ENCODE assay signal across 2 cellular contexts in the genomic region with DNA sequence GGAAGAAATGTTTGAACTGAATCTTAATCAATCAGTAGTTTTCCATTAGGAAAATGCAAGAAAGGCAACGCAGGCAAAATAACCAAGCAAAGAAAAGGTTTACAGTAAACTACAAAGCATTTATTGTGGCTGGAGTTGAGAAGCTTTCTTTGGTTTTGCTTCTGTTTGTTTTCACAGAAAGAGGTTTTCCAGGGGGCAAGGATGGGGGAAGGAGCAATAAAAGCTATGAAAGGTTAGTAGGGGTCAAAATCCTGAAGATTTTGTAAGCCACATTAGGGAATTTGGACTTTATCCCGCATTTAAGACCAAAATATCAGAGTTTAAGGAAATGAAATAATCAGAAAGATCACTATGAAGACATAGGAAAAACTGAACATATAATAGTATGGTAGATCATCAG.
TF ChIP-seq lines count a peak whose summit lies in the region.

No MANE protein-coding gene starts in this region.

TF ChIP-seq in HepG2, 621 proteins besides CTCF, POLR2A, EP300 and RAD21:
- TF ChIP-seq RARA (CRISPR knock-in tag; IDR thresholded peaks at IDR 0.05), result 0 out of 2 replicates have a peak, but pooled peaks have one; percentile 20
- 0 out of 2 replicates have a peak, but pooled peaks have one; percentile 27 for TF ChIP-seq GATAD2A (CRISPR knock-in tag; IDR thresholded peaks at IDR 0.05)
- TF ChIP-seq ZNF570 (CRISPR knock-in tag; IDR thresholded peaks at IDR 0.05; ENCODE audit: borderline replicate concordance), result no peak
- no peak for TF ChIP-seq BRCA1 (CRISPR knock-in tag; IDR thresholded peaks at IDR 0.05)
- TF ChIP-seq REL (CRISPR knock-in tag; conservative IDR thresholded peaks at IDR 0.05), result no peak
- 0 out of 2 replicates have a peak, but pooled peaks have one; percentile 21 for TF ChIP-seq NR2F6 (IDR thresholded peaks at IDR 0.05)
- TF ChIP-seq NR2F6 (CRISPR knock-in tag; IDR thresholded peaks at IDR 0.05), result no peak
- no peak for TF ChIP-seq CEBPB (IDR thresholded peaks at IDR 0.05; ENCODE audit: borderline replicate concordance, low read depth, low read length)
- no peak for TF ChIP-seq ARNT (IDR thresholded peaks at IDR 0.05)
- TF ChIP-seq, protein P1, sequence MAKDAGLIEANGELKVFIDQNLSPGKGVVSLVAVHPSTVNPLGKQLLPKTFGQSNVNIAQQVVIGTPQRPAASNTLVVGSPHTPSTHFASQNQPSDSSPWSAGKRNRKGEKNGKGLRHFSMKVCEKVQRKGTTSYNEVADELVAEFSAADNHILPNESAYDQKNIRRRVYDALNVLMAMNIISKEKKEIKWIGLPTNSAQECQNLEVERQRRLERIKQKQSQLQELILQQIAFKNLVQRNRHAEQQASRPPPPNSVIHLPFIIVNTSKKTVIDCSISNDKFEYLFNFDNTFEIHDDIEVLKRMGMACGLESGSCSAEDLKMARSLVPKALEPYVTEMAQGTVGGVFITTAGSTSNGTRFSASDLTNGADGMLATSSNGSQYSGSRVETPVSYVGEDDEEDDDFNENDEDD (CRISPR knock-in tag; IDR thresholded peaks at IDR 0.05; ENCODE audit: borderline replicate concordance), result no peak
- TF ChIP-seq, protein P2, sequence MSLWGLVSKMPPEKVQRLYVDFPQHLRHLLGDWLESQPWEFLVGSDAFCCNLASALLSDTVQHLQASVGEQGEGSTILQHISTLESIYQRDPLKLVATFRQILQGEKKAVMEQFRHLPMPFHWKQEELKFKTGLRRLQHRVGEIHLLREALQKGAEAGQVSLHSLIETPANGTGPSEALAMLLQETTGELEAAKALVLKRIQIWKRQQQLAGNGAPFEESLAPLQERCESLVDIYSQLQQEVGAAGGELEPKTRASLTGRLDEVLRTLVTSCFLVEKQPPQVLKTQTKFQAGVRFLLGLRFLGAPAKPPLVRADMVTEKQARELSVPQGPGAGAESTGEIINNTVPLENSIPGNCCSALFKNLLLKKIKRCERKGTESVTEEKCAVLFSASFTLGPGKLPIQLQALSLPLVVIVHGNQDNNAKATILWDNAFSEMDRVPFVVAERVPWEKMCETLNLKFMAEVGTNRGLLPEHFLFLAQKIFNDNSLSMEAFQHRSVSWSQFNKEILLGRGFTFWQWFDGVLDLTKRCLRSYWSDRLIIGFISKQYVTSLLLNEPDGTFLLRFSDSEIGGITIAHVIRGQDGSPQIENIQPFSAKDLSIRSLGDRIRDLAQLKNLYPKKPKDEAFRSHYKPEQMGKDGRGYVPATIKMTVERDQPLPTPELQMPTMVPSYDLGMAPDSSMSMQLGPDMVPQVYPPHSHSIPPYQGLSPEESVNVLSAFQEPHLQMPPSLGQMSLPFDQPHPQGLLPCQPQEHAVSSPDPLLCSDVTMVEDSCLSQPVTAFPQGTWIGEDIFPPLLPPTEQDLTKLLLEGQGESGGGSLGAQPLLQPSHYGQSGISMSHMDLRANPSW (CRISPR knock-in tag; IDR thresholded peaks at IDR 0.05; ENCODE audit: borderline replicate concordance), result no peak

TF ChIP-seq in GM12891, 5 proteins besides CTCF, POLR2A, EP300 and RAD21:
- TF ChIP-seq PAX5 (IDR thresholded peaks at IDR 0.05; ENCODE audit: insufficient read depth, low read length, severe bottlenecking), result no peak
- no peak for TF ChIP-seq TAF1 (IDR thresholded peaks at IDR 0.05; ENCODE audit: low read depth, low read length)
- no peak for TF ChIP-seq POLR2AphosphoS5 (IDR thresholded peaks at IDR 0.05; ENCODE audit: low read depth, low read length)
- no peak for TF ChIP-seq SPI1 (IDR thresholded peaks at IDR 0.05; ENCODE audit: low read depth, low read length)
- TF ChIP-seq POU2F2 (IDR thresholded peaks at IDR 0.05; ENCODE audit: low read depth, low read length), result no peak
